Comparison of ENCODE assay signal across 21 cellular contexts in genomic region chr5:91443028-91443427, GRCh38. TPM values are rescaled to one million over a fixed set of nuclear protein-coding genes. Genes with fewer than 3 reads are reported as not detected.
A peak's percentile ranks its signal among the peaks of the same experiment; 100 is the strongest.
DNase-seq lines count a peak whose midpoint lies in the region; ATAC-seq and TF ChIP-seq lines count a peak whose summit lies in the region.
"Had no signal": no experiment of that assay in that cellular context is flagged by ENCODE, and none has a peak within 500 bp of the region (broad histone marks: within the 10 kb centered on the region; RNA-seq: fewer than 3 reads in every experiment).

No MANE protein-coding gene starts in this region.

- H3K79me2 ChIP-seq in GM23338 (replicated peaks; ENCODE audit: insufficient read depth) = no peaks in the 10 kb centered on the region

- H3K36me3 ChIP-seq in left lung (no peaks in the 10 kb centered on the region), GM23338 (ENCODE audit: insufficient read depth) (no peaks in the 10 kb centered on the region)
- H3K36me3 ChIP-seq: ascending aorta, esophagus squamous epithelium, neural progenitor cell had no signal

- no peak for TF ChIP-seq CTCF in left lung (IDR thresholded peaks at IDR 0.05)
- TF ChIP-seq CTCF in GM23338 (conservative IDR thresholded peaks at IDR 0.05; ENCODE audit: low read depth in 2 of 2) = no peak

- H3K27ac ChIP-seq in left lung (no peak overlapping the region), GM23338 (ENCODE audit: low read depth) (no peak overlapping the region)
- H3K27ac ChIP-seq: ascending aorta, esophagus squamous epithelium, HL-60, neural progenitor cell, VCaP had no signal

- H3K4me1 ChIP-seq in left lung = no peaks in the 10 kb centered on the region
- no peaks in the 10 kb centered on the region; the same call in 1 of the 2 replicates for H3K4me1 ChIP-seq in GM23338 (ENCODE audit: insufficient read depth)
- H3K4me1 ChIP-seq: ascending aorta, esophagus squamous epithelium, neural progenitor cell had no signal

- H3K27me3 ChIP-seq in left lung (no peaks in the 10 kb centered on the region), GM23338 (ENCODE audit: insufficient read depth) (no peaks in the 10 kb centered on the region)
- H3K27me3 ChIP-seq: ascending aorta, esophagus squamous epithelium, neural progenitor cell had no signal

- H4K20me1 ChIP-seq in GM23338 (replicated peaks; ENCODE audit: insufficient read depth) = no peaks in the 10 kb centered on the region

- H3K36me3 Mint-ChIP-seq in GM23338 (ENCODE audit: low read depth) = no peaks in the 10 kb centered on the region
- H3K36me3 Mint-ChIP-seq: memory B cell, neural progenitor cell had no signal

- peaks cover 3% of the 10 kb centered on the region for H3K27me3 Mint-ChIP-seq in GM23338 (ENCODE audit: insufficient read depth, low read depth, poor library complexity)
- H3K27me3 Mint-ChIP-seq: activated T-helper 17 cell treated with anti-CD3 and anti-CD28 coated beads, Interleukin-2, amount 50 U/mL, for 72 hours; dendritic cell treated with granulocyte-macrophage colony-stimulating factor and Interleukin-4, amounts not matched to agents 40 ng/mL and 50 ng/mL, for 4 days; memory B cell had no signal

- H3K4me3 Mint-ChIP-seq in GM23338 = no peak overlapping the region
- H3K4me3 Mint-ChIP-seq: activated T-helper 17 cell treated with anti-CD3 and anti-CD28 coated beads, Interleukin-2, amount 50 U/mL, for 72 hours; dendritic cell treated with granulocyte-macrophage colony-stimulating factor and Interleukin-4, amounts not matched to agents 40 ng/mL and 50 ng/mL, for 4 days; memory B cell; neural progenitor cell had no signal

- intact Hi-C loops in left lung (cut with DNase I) = no loop called here

- H2AFZ ChIP-seq in GM23338 = no peak overlapping the region
- H2AFZ ChIP-seq: neural progenitor cell had no signal

- no peaks in the 10 kb centered on the region for H3K9me3 Mint-ChIP-seq in GM23338
- H3K9me3 Mint-ChIP-seq: dendritic cell treated with granulocyte-macrophage colony-stimulating factor and Interleukin-4, amounts not matched to agents 40 ng/mL and 50 ng/mL, for 4 days; neural progenitor cell had no signal

- ATAC-seq in left lung = peak; percentile 41
- no peak for ATAC-seq in GM23338
- ATAC-seq: activated T-helper 17 cell treated with anti-CD3 and anti-CD28 coated beads, Interleukin-2, amount 50 U/mL, for 72 hours; right cardiac atrium had no signal

- DNase-seq in AG20443 (ENCODE audit: low spot score) (peak; percentile 52), M059J (ENCODE audit: low read depth) (peak; percentile 64), dedifferentiated amniotic fluid mesenchymal stem cell (ENCODE audit: extremely low spot score) (peak; percentile 23), left lung (no peak), T-helper 1 cell (no peak), NCI-H526 (lab: John Stamatoyannopoulos, UW) (no peak), GM23338 (ENCODE audit: low spot score) (no peak)
- DNase-seq in NK-92 treated with Interleukin-12 subunit alpha and Interleukin-12 subunit beta, amount 100 ng/mL, for 24 hours (lab: John Stamatoyannopoulos, UW) = no peak
- DNase-seq: esophagus squamous epithelium; Karpas-422; NCI-H1694 treated with DMSO at 0.1 percent for 48 hours; OCI-M1; right cardiac atrium; stimulated activated CD4-positive, alpha-beta T cell treated with anti-CD3 and anti-CD28 coated beads, Interleukin-1b, Interleukin-23, amount 100 ng/mL, for 48 hours had no signal

- H3K27ac Mint-ChIP-seq in GM23338 = no peak overlapping the region
- H3K27ac Mint-ChIP-seq: activated T-helper 17 cell treated with anti-CD3 and anti-CD28 coated beads, Interleukin-2, amount 50 U/mL, for 72 hours; dendritic cell treated with granulocyte-macrophage colony-stimulating factor and Interleukin-4, amounts not matched to agents 40 ng/mL and 50 ng/mL, for 4 days; memory B cell; neural progenitor cell had no signal

- H3K4me3 ChIP-seq in left lung (no peak overlapping the region), GM23338 (no peak overlapping the region)
- H3K4me3 ChIP-seq: ascending aorta, esophagus squamous epithelium, neural progenitor cell had no signal

- H3K9me3 ChIP-seq in left lung = no peaks in the 10 kb centered on the region
- H3K9me3 ChIP-seq: ascending aorta, esophagus squamous epithelium had no signal

- H3K4me2 ChIP-seq in GM23338 = no peak overlapping the region
- H3K4me2 ChIP-seq: neural progenitor cell had no signal

- peaks cover 10% of the 10 kb centered on the region; the same call in 2 of the 3 replicates for H3K4me1 Mint-ChIP-seq in GM23338
- H3K4me1 Mint-ChIP-seq: activated T-helper 17 cell treated with anti-CD3 and anti-CD28 coated beads, Interleukin-2, amount 50 U/mL, for 72 hours; memory B cell; neural progenitor cell had no signal

- H3F3A ChIP-seq in GM23338 (replicated peaks; ENCODE audit: low read depth) = no peaks in the 10 kb centered on the region

- peaks cover 2% of the 10 kb centered on the region; the same call in 1 of the 2 replicates for H3K9me2 ChIP-seq in GM23338 (ENCODE audit: insufficient read depth)

TF ChIP-seq in GM23338, 12 proteins besides CTCF, POLR2A, EP300 and RAD21 (continues in another document):
- no peak for TF ChIP-seq REST (IDR thresholded peaks at IDR 0.05; ENCODE audit: unreplicated experiment)
- no peak for TF ChIP-seq JUNB (IDR thresholded peaks at IDR 0.05; ENCODE audit: unreplicated experiment)

RNA-seq across cellular contexts. Expression of gene ARRDC3, which starts 59.9 kb away (rescaled TPM):
- total RNA-seq in M059J (2014; rRNA removed; shearing (Covaris generic)) = 54.3 and 60.2 TPM in 2 replicates
- 100 to 1,000 TPM in 1 of 2 donors, 10 to 100 TPM in 1; 80.3 to 182 TPM for total RNA-seq in left lung
- total RNA-seq in GM23338 (2014; rRNA removed; shearing (Covaris generic)) = 13.6 and 16.5 TPM in 2 replicates
- polyA plus RNA-seq in GM23338 (2016; fragmentation: Nextera tagmentation; extraction: Ambion mirVana) = 8.5 and 11.9 TPM in 2 replicates

Comparison
In these comparisons a context has a peak if more than half of its experiments do, and no peak if none do; other contexts are left out.
1. DNase-seq: peak in AG20443 (single experiment), M059J (single experiment) and dedifferentiated amniotic fluid mesenchymal stem cell (single experiment); none in left lung (0 of 2), T-helper 1 cell (0 of 5), NCI-H526 (0 of 2), NK-92 treated with Interleukin-12 subunit alpha and Interleukin-12 subunit beta, amount 100 ng/mL, for 24 hours (single experiment) and GM23338 (single experiment).